Comparison of ENCODE assay signal across 8 cellular contexts in genomic region chr20:6051505-6051904, GRCh38.
A peak's percentile ranks its signal among the peaks of the same experiment; 100 is the strongest.
DNase-seq lines count a peak whose midpoint lies in the region; ATAC-seq and TF ChIP-seq lines count a peak whose summit lies in the region.

No MANE protein-coding gene starts in this region.

- no peaks in the 10 kb centered on the region for H3K9me3 Mint-ChIP-seq in stimulated activated naive B cell treated with anti-CD40 and anti-IgM and Interleukin-4, amounts not matched to agents 10 μg/mL and 1 μg/mL and 100 μg/mL, for 72 hours

- peaks cover 27 to 52% of the 10 kb centered on the region in 2 donors for H3K27me3 Mint-ChIP-seq in stimulated activated naive B cell treated with anti-CD40 and anti-IgM and Interleukin-4, amounts not matched to agents 10 μg/mL and 1 μg/mL and 100 μg/mL, for 72 hours

- peaks cover 6 to 15% of the 10 kb centered on the region in 2 donors for H3K4me1 Mint-ChIP-seq in stimulated activated naive B cell treated with anti-CD40 and anti-IgM and Interleukin-4, amounts not matched to agents 10 μg/mL and 1 μg/mL and 100 μg/mL, for 72 hours

- H3K27ac Mint-ChIP-seq in stimulated activated naive B cell treated with anti-CD40 and anti-IgM and Interleukin-4, amounts not matched to agents 10 μg/mL and 1 μg/mL and 100 μg/mL, for 72 hours: no peak overlapping the region

- peak overlapping the region in 1 of 2 donors; percentile 75 for H3K4me3 Mint-ChIP-seq in stimulated activated naive B cell treated with anti-CD40 and anti-IgM and Interleukin-4, amounts not matched to agents 10 μg/mL and 1 μg/mL and 100 μg/mL, for 72 hours

- DNase-seq in SIG-M5 treated with dmso at 0.1 percent for 504 hours (lab: John Stamatoyannopoulos, UW; ENCODE audit: unreplicated experiment) (peak; percentile 58), SIG-M5 (lab: John Stamatoyannopoulos, UW) (no peak), glomerular visceral epithelial cell (ENCODE audit: extremely low spot score) (peak; percentile 96), NCI-H187 treated with DMSO at 0.1 percent for 48 hours (lab: John Stamatoyannopoulos, UW) (no peak)
- DNase-seq in stimulated activated naive B cell treated with anti-CD40 and anti-IgM and Interleukin-4, amounts not matched to agents 10 μg/mL and 1 μg/mL and 100 μg/mL, for 72 hours: no peak

- ATAC-seq in SK-N-SH treated with all-trans-retinoic acid at 6 μM for 48 hours (peak; percentile 26; the same call in 2 of the 3 replicates), HG03442 (IDR thresholded peaks at IDR 0.05; ENCODE audit: unreplicated experiment) (no peak), HG02588 (IDR thresholded peaks at IDR 0.05; ENCODE audit: unreplicated experiment) (no peak)
- peak; percentile 33 to 35 for ATAC-seq in stimulated activated naive B cell treated with anti-CD40 and anti-IgM and Interleukin-4, amounts not matched to agents 10 μg/mL and 1 μg/mL and 100 μg/mL, for 72 hours (replicated peaks)

- peaks cover 4% of the 10 kb centered on the region in 2 donors for H3K36me3 Mint-ChIP-seq in stimulated activated naive B cell treated with anti-CD40 and anti-IgM and Interleukin-4, amounts not matched to agents 10 μg/mL and 1 μg/mL and 100 μg/mL, for 72 hours

TF ChIP-seq in SK-N-SH treated with all-trans-retinoic acid at 6 μM for 48 hours, 23 proteins besides CTCF, POLR2A, EP300 and RAD21:
- TF ChIP-seq ZFP3 (CRISPR knock-in tag; IDR thresholded peaks at IDR 0.05): no peak
- no peak for TF ChIP-seq PATZ1 (CRISPR knock-in tag; IDR thresholded peaks at IDR 0.05; ENCODE audit: borderline replicate concordance)
- TF ChIP-seq ARNTL (CRISPR knock-in tag; IDR thresholded peaks at IDR 0.05; ENCODE audit: borderline replicate concordance, low read depth): no peak
- no peak for TF ChIP-seq OSR1 (CRISPR knock-in tag; IDR thresholded peaks at IDR 0.05)
- no peak for TF ChIP-seq CREB5 (CRISPR knock-in tag; IDR thresholded peaks at IDR 0.05; ENCODE audit: low read depth)
- no peak for TF ChIP-seq BACH2 (CRISPR knock-in tag; IDR thresholded peaks at IDR 0.05; ENCODE audit: borderline replicate concordance)
- no peak for TF ChIP-seq TCF4 (CRISPR knock-in tag; IDR thresholded peaks at IDR 0.05; ENCODE audit: borderline replicate concordance)

Comparison
In these comparisons a context has a peak if more than half of its experiments do, and no peak if none do; other contexts are left out.
1. DNase-seq: peak in SIG-M5 treated with dmso at 0.1 percent for 504 hours (single experiment) and glomerular visceral epithelial cell (single experiment); none in SIG-M5 (single experiment), stimulated activated naive B cell treated with anti-CD40 and anti-IgM and Interleukin-4, amounts not matched to agents 10 μg/mL and 1 μg/mL and 100 μg/mL, for 72 hours (single experiment) and NCI-H187 treated with DMSO at 0.1 percent for 48 hours (single experiment).
2. ATAC-seq: peak in SK-N-SH treated with all-trans-retinoic acid at 6 μM for 48 hours (single experiment) and stimulated activated naive B cell treated with anti-CD40 and anti-IgM and Interleukin-4, amounts not matched to agents 10 μg/mL and 1 μg/mL and 100 μg/mL, for 72 hours (2 of 2); none in HG03442 (single experiment) and HG02588 (single experiment).